8 cellular contexts compared by ENCODE assay signal in genomic region chr16:12802661-12803060, GRCh38. TPM values are rescaled to one million over a fixed set of nuclear protein-coding genes. Genes with fewer than 3 reads are reported as not detected.
DNase-seq lines count a peak whose midpoint lies in the region; ATAC-seq, FAIRE-seq and TF ChIP-seq lines count a peak whose summit lies in the region.

No MANE protein-coding gene starts in this region.

- no peak for TF ChIP-seq CTCF in hepatocyte (IDR thresholded peaks at IDR 0.05; ENCODE audit: poor library complexity)

- DNase-seq in H7: peak; percentile 14
- no peak for DNase-seq in activated CD4-positive, alpha-beta memory T cell treated with anti-CD3 and anti-CD28 coated beads for 36 hours
- no peak for DNase-seq in hepatocyte (ENCODE audit: low spot score)
- peak; percentile 40 for DNase-seq in small intestine
- DNase-seq in NCI-H2171 treated with DMSO at 0.1 percent for 48 hours (lab: John Stamatoyannopoulos, UW): no peak
- no peak for DNase-seq in COR-L47 (lab: John Stamatoyannopoulos, UW)
- no peak for DNase-seq in NCI-H226

- peak overlapping the region; percentile 85 for H3K4me2 ChIP-seq in hepatocyte

- H3K36me3 ChIP-seq in H7 (replicated peaks; ENCODE audit: control insufficient read depth, insufficient read depth, low read length) (no peaks in the 10 kb centered on the region), hepatocyte (replicated peaks; ENCODE audit: insufficient read depth, low read depth) (no peaks in the 10 kb centered on the region), small intestine (ENCODE audit: control insufficient read depth in 2 of 2, insufficient read depth in 2 of 2, low read length in 2 of 2) (no peaks in the 10 kb centered on the region)

- no peaks in the 10 kb centered on the region for H3K9me3 ChIP-seq in hepatocyte (ENCODE audit: low read depth)
- no peaks in the 10 kb centered on the region for H3K9me3 ChIP-seq in small intestine (ENCODE audit: control insufficient read depth, low read depth)

- H3K36me3 Mint-ChIP-seq in activated CD4-positive, alpha-beta memory T cell treated with anti-CD3 and anti-CD28 coated beads for 36 hours: no peaks in the 10 kb centered on the region

- intact Hi-C loops in activated CD4-positive, alpha-beta memory T cell treated with anti-CD3 and anti-CD28 coated beads for 36 hours (cut with micrococcal nuclease): loop anchor here (1.0 to 5.0 kb wide), 5 partner anchors 52 to 722 kb away; no protein-coding TSS in a partner anchor

- H3K9me2 ChIP-seq in hepatocyte (replicated peaks; ENCODE audit: insufficient read depth): no peaks in the 10 kb centered on the region

- H3K4me3 Mint-ChIP-seq in activated CD4-positive, alpha-beta memory T cell treated with anti-CD3 and anti-CD28 coated beads for 36 hours: peak overlapping the region; percentile 95

- peak overlapping the region; percentile 78 for H2AFZ ChIP-seq in hepatocyte

- H3K27me3 Mint-ChIP-seq in activated CD4-positive, alpha-beta memory T cell treated with anti-CD3 and anti-CD28 coated beads for 36 hours: no peaks in the 10 kb centered on the region

- H3K27me3 ChIP-seq in H7 (ENCODE audit: control insufficient read depth, insufficient read depth, low read length): no peaks in the 10 kb centered on the region
- H3K27me3 ChIP-seq in hepatocyte: no peaks in the 10 kb centered on the region
- no peaks in the 10 kb centered on the region for H3K27me3 ChIP-seq in small intestine (ENCODE audit: control insufficient read depth in 2 of 2, insufficient read depth in 2 of 2, low read length in 2 of 2)

- CTCF ChIA-PET in activated CD4-positive, alpha-beta memory T cell treated with anti-CD3 and anti-CD28 coated beads for 36 hours (lab: Charles Lee): interaction anchor here (1.0 kb wide), 1 partner anchor 229 kb away, joined by 6 read pairs; no protein-coding TSS in a partner anchor

- no peaks in the 10 kb centered on the region for H4K20me1 ChIP-seq in hepatocyte (ENCODE audit: insufficient read depth, poor library complexity, severe bottlenecking)

- H3K9me3 Mint-ChIP-seq in activated CD4-positive, alpha-beta memory T cell treated with anti-CD3 and anti-CD28 coated beads for 36 hours: no peaks in the 10 kb centered on the region

- no peak for FAIRE-seq in small intestine (lab: Jason Lieb, UNC)

- H3K27ac ChIP-seq in hepatocyte (peak overlapping the region; percentile 97), small intestine (ENCODE audit: low read depth in 1 of 2, low read length in 1 of 2) (no peak overlapping the region)

- 71% methylated on average over 6 of the region's 6 CpGs for WGBS in hepatocyte (ENCODE audit: low lambda C conversion rate, missing lambda C conversion rate)
- WGBS in small intestine, 3 donors: 26 to 54% (median 33%) methylated on average over 6 of the region's 6 CpGs

- peak overlapping the region; percentile 77 for H3K4me3 ChIP-seq in H7 (ENCODE audit: insufficient read depth, low read depth, low read length)
- peak overlapping the region; percentile 60 for H3K4me3 ChIP-seq in hepatocyte
- H3K4me3 ChIP-seq in small intestine (ENCODE audit: low read depth in 1 of 2, low read length in 2 of 2): peak overlapping the region in 1 of 2 donors; percentile 70

- H3K4me1 ChIP-seq in hepatocyte (ENCODE audit: insufficient read depth) (peaks cover 18% of the 10 kb centered on the region), small intestine (ENCODE audit: control insufficient read depth in 2 of 2, insufficient read depth in 1 of 2, low read depth in 1 of 2, low read length in 1 of 2) (no peaks in the 10 kb centered on the region)

- no peak for ATAC-seq in GM18907 (IDR thresholded peaks at IDR 0.05; ENCODE audit: unreplicated experiment)

- POLR2A ChIA-PET in activated CD4-positive, alpha-beta memory T cell treated with anti-CD3 and anti-CD28 coated beads for 36 hours (lab: Charles Lee): interaction anchor here (1.2 kb wide), 2 partner anchors 21 to 266 kb away, joined by 6 to 8 read pairs; no protein-coding TSS in a partner anchor

- peaks cover 30% of the 10 kb centered on the region for H3K4me1 Mint-ChIP-seq in activated CD4-positive, alpha-beta memory T cell treated with anti-CD3 and anti-CD28 coated beads for 36 hours (ENCODE audit: low read depth)

- H3K79me2 ChIP-seq in hepatocyte: peaks cover 43% of the 10 kb centered on the region

- H3K27ac Mint-ChIP-seq in activated CD4-positive, alpha-beta memory T cell treated with anti-CD3 and anti-CD28 coated beads for 36 hours: peak overlapping the region; percentile 91

RNA-seq across cellular contexts. Expression of gene CPPED1, which starts 1.0 kb away (rescaled TPM):
- 4.8 and 5.8 TPM in 2 replicates for total RNA-seq in H7 (2014; rRNA removed; shearing (Covaris generic))
- total RNA-seq in activated CD4-positive, alpha-beta memory T cell treated with anti-CD3 and anti-CD28 coated beads for 36 hours: 10 to 100 TPM; 11.0 to 11.5 TPM
- total RNA-seq in hepatocyte: 27.2 and 29.9 TPM in 2 replicates
- polyA plus RNA-seq in hepatocyte (22.5 and 28.6 TPM in 2 replicates), small intestine (10 to 100 TPM; 15.7 to 34.0 (median 25.7) TPM)

Comparison
In these comparisons a context has a peak if more than half of its experiments do, and no peak if none do; other contexts are left out.
1. DNase-seq: peak in H7 (single experiment) and small intestine (single experiment); none in activated CD4-positive, alpha-beta memory T cell treated with anti-CD3 and anti-CD28 coated beads for 36 hours (single experiment), hepatocyte (single experiment), NCI-H2171 treated with DMSO at 0.1 percent for 48 hours (single experiment), COR-L47 (single experiment) and NCI-H226 (single experiment).